In genomic region chr9:34574632-34575031, GRCh38 we compare ENCODE assay signal across 1 cellular context.
TF ChIP-seq lines count a peak whose summit lies in the region.

No MANE protein-coding gene starts in this region.

TF ChIP-seq in H1, 55 proteins besides CTCF, POLR2A, EP300 and RAD21:
- no peak for TF ChIP-seq PHF8 (conservative IDR thresholded peaks at IDR 0.05; ENCODE audit: low read depth, low read length)
- no peak for TF ChIP-seq TCF12 (IDR thresholded peaks at IDR 0.05; ENCODE audit: low read depth, low read length)
TF ChIP-seq in H1: peak in this region for 0.
